ENCODE assay signal across 17 cellular contexts in genomic region chr19:45621389-45621788, GRCh38. TPM values are rescaled to one million over a fixed set of nuclear protein-coding genes. Genes with fewer than 3 reads are reported as not detected.
DNase-seq lines count a peak whose midpoint lies in the region; ATAC-seq and TF ChIP-seq lines count a peak whose summit lies in the region.
"Had no signal": no experiment of that assay in that cellular context is flagged by ENCODE, and none has a peak within 500 bp of the region (broad histone marks: within the 10 kb centered on the region; RNA-seq: fewer than 3 reads in every experiment).

No MANE protein-coding gene starts in this region.

- no peaks in the 10 kb centered on the region for H3K9me3 ChIP-seq in ascending aorta
- H3K9me3 ChIP-seq: HAP-1 had no signal

- no peak overlapping the region for H3K4me3 Mint-ChIP-seq in stimulated activated naive CD8-positive, alpha-beta T cell treated with anti-CD3 and anti-CD28 coated beads, Interleukin-15, amount 100 ng/mL, for 72 hours
- no peak overlapping the region for H3K4me3 Mint-ChIP-seq in effector memory CD8-positive, alpha-beta T cell
- no peak overlapping the region for H3K4me3 Mint-ChIP-seq in stimulated activated memory B cell treated with anti-CD40 and anti-IgM and Interleukin-4, amounts not matched to agents 10 μg/mL and 1 μg/mL and 100 μg/mL, for 72 hours
- H3K4me3 Mint-ChIP-seq: B cell; CD8-positive, alpha-beta T cell had no signal

- TF ChIP-seq CTCF in ascending aorta (IDR thresholded peaks at IDR 0.05): no peak

- H3K27ac ChIP-seq in ascending aorta: no peak overlapping the region
- H3K27ac ChIP-seq: BLaER1 treated with 17β-estradiol and CSF1 and Interleukin-3, amounts not matched to agents 10 nM and 100 nM had no signal

- peaks cover 18% of the 10 kb centered on the region for H3K4me1 Mint-ChIP-seq in stimulated activated naive CD8-positive, alpha-beta T cell treated with anti-CD3 and anti-CD28 coated beads, Interleukin-15, amount 100 ng/mL, for 72 hours
- peaks cover 0 to 9% of the 10 kb centered on the region in 2 donors for H3K4me1 Mint-ChIP-seq in effector memory CD8-positive, alpha-beta T cell (ENCODE audit: low read depth in 2 of 2)
- no peaks in the 10 kb centered on the region for H3K4me1 Mint-ChIP-seq in stimulated activated memory B cell treated with anti-CD40 and anti-IgM and Interleukin-4, amounts not matched to agents 10 μg/mL and 1 μg/mL and 100 μg/mL, for 72 hours
- H3K4me1 Mint-ChIP-seq: B cell had no signal

- H3K27ac Mint-ChIP-seq in stimulated activated naive CD8-positive, alpha-beta T cell treated with anti-CD3 and anti-CD28 coated beads, Interleukin-15, amount 100 ng/mL, for 72 hours: no peak overlapping the region
- peak overlapping the region; percentile 33 to 65 for H3K27ac Mint-ChIP-seq in effector memory CD8-positive, alpha-beta T cell
- no peak overlapping the region for H3K27ac Mint-ChIP-seq in stimulated activated memory B cell treated with anti-CD40 and anti-IgM and Interleukin-4, amounts not matched to agents 10 μg/mL and 1 μg/mL and 100 μg/mL, for 72 hours
- H3K27ac Mint-ChIP-seq: B cell; CD8-positive, alpha-beta T cell had no signal

- H3K27me3 Mint-ChIP-seq in stimulated activated naive CD8-positive, alpha-beta T cell treated with anti-CD3 and anti-CD28 coated beads, Interleukin-15, amount 100 ng/mL, for 72 hours: no peaks in the 10 kb centered on the region
- no peaks in the 10 kb centered on the region for H3K27me3 Mint-ChIP-seq in effector memory CD8-positive, alpha-beta T cell
- no peaks in the 10 kb centered on the region for H3K27me3 Mint-ChIP-seq in stimulated activated memory B cell treated with anti-CD40 and anti-IgM and Interleukin-4, amounts not matched to agents 10 μg/mL and 1 μg/mL and 100 μg/mL, for 72 hours
- H3K27me3 Mint-ChIP-seq: B cell had no signal

- no peaks in the 10 kb centered on the region for H3K27me3 ChIP-seq in ascending aorta
- H3K27me3 ChIP-seq: BLaER1 treated with 17β-estradiol and CSF1 and Interleukin-3, amounts not matched to agents 10 nM and 100 nM had no signal

- H3K36me3 ChIP-seq in ascending aorta: peaks cover 26 to 70% of the 10 kb centered on the region in 2 donors

- H3K36me3 Mint-ChIP-seq in effector memory CD8-positive, alpha-beta T cell (ENCODE audit: insufficient read depth): peaks cover 54% of the 10 kb centered on the region
- peaks cover 67% of the 10 kb centered on the region for H3K36me3 Mint-ChIP-seq in stimulated activated memory B cell treated with anti-CD40 and anti-IgM and Interleukin-4, amounts not matched to agents 10 μg/mL and 1 μg/mL and 100 μg/mL, for 72 hours

- H3K9me3 Mint-ChIP-seq in stimulated activated naive CD8-positive, alpha-beta T cell treated with anti-CD3 and anti-CD28 coated beads, Interleukin-15, amount 100 ng/mL, for 72 hours: peaks cover 0 to 4% of the 10 kb centered on the region in 2 donors
- H3K9me3 Mint-ChIP-seq in effector memory CD8-positive, alpha-beta T cell: no peaks in the 10 kb centered on the region
- H3K9me3 Mint-ChIP-seq in stimulated activated memory B cell treated with anti-CD40 and anti-IgM and Interleukin-4, amounts not matched to agents 10 μg/mL and 1 μg/mL and 100 μg/mL, for 72 hours: no peaks in the 10 kb centered on the region
- H3K9me3 Mint-ChIP-seq: CD8-positive, alpha-beta T cell had no signal

- no peak overlapping the region for H3K4me3 ChIP-seq in ascending aorta
- H3K4me3 ChIP-seq: BLaER1 treated with 17β-estradiol and CSF1 and Interleukin-3, amounts not matched to agents 10 nM and 100 nM; HAP-1 had no signal

- intact Hi-C loops in ascending aorta (cut with DNase I): no loop called here

- H3K4me1 ChIP-seq in ascending aorta: no peaks in the 10 kb centered on the region

- DNase-seq in stimulated activated naive CD8-positive, alpha-beta T cell treated with anti-CD3 and anti-CD28 coated beads, Interleukin-15, amount 100 ng/mL, for 72 hours: no peak
- DNase-seq in stimulated activated naive CD8-positive, alpha-beta T cell treated with anti-CD3 and anti-CD28 coated beads, Interleukin-15, Interleukin-2, amounts not matched to agents 100 U/mL and 50 U/mL, for 24 hours: no peak
- no peak for DNase-seq in effector memory CD8-positive, alpha-beta T cell
- DNase-seq in ascending aorta (ENCODE audit: low spot score in 2 of 2): no peak
- no peak for DNase-seq in activated CD4-positive, alpha-beta T cell treated with anti-CD3 and anti-CD28 coated beads, Interleukin-2, amount 50 U/mL, for 4 hours
- DNase-seq: Calu3; CD8-positive, alpha-beta T cell; DMS53; DND-41; EL; IMR-90 had no signal

- ATAC-seq in stimulated activated naive CD8-positive, alpha-beta T cell treated with anti-CD3 and anti-CD28 coated beads, Interleukin-15, amount 100 ng/mL, for 72 hours: peak; percentile 39
- no peak for ATAC-seq in stimulated activated naive CD8-positive, alpha-beta T cell treated with anti-CD3 and anti-CD28 coated beads, Interleukin-15, Interleukin-2, amounts not matched to agents 100 U/mL and 50 U/mL, for 24 hours
- no peak for ATAC-seq in effector memory CD8-positive, alpha-beta T cell (replicated peaks)
- peak; percentile 34 for ATAC-seq in stimulated activated memory B cell treated with anti-CD40 and anti-IgM and Interleukin-4, amounts not matched to agents 10 μg/mL and 1 μg/mL and 100 μg/mL, for 72 hours
- no peak for ATAC-seq in HG03571 (IDR thresholded peaks at IDR 0.05; ENCODE audit: unreplicated experiment)
- ATAC-seq: CD8-positive, alpha-beta T cell had no signal

RNA-seq across cellular contexts. Expression of gene EML2, which starts 17.8 kb away (rescaled TPM):
- total RNA-seq in ascending aorta: 129 TPM

RNA-seq across cellular contexts. Expression of gene GPR4, which starts 19.4 kb away (rescaled TPM):
- 14.0 TPM for total RNA-seq in ascending aorta
- total RNA-seq: A172; B cell; Calu3; CD8-positive, alpha-beta T cell; IMR-90 had no signal

RNA-seq across cellular contexts. Expression of gene OPA3, which starts 36.8 kb away (rescaled TPM):
- total RNA-seq in ascending aorta: 4.5 TPM

RNA-seq across cellular contexts. Expression of gene GIPR, which starts 46.6 kb away (rescaled TPM):
- total RNA-seq in ascending aorta: not detected

Comparison
In these comparisons a context has a peak if more than half of its experiments do, and no peak if none do; other contexts are left out.
1. ATAC-seq: peak in stimulated activated naive CD8-positive, alpha-beta T cell treated with anti-CD3 and anti-CD28 coated beads, Interleukin-15, amount 100 ng/mL, for 72 hours (single experiment) and stimulated activated memory B cell treated with anti-CD40 and anti-IgM and Interleukin-4, amounts not matched to agents 10 μg/mL and 1 μg/mL and 100 μg/mL, for 72 hours (single experiment); none in stimulated activated naive CD8-positive, alpha-beta T cell treated with anti-CD3 and anti-CD28 coated beads, Interleukin-15, Interleukin-2, amounts not matched to agents 100 U/mL and 50 U/mL, for 24 hours (single experiment), effector memory CD8-positive, alpha-beta T cell (single experiment) and HG03571 (single experiment).
2. H3K27ac Mint-ChIP-seq: peak in effector memory CD8-positive, alpha-beta T cell (2 of 2); none in stimulated activated naive CD8-positive, alpha-beta T cell treated with anti-CD3 and anti-CD28 coated beads, Interleukin-15, amount 100 ng/mL, for 72 hours (0 of 2) and stimulated activated memory B cell treated with anti-CD40 and anti-IgM and Interleukin-4, amounts not matched to agents 10 μg/mL and 1 μg/mL and 100 μg/mL, for 72 hours (single experiment).